ENCODE assay signal across 14 cellular contexts in the genomic region with DNA sequence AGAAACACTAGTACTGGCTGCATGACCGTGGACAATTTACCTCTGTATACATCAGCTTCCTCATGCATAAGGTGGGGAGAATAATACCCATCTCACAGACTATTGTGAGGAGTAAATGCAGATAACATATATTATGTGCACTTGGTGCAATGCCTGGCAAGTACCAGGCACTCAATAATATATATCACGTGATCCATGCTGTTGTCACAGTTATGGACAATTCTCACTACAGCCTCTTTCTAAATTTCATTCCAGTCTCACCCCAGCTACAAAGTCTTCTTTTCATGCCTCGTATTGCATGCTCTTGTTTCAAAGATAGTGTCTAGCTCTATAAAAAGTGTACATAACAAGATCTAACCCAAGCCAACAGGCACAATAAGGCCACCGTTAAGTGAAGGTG.
"Had no signal": no experiment of that assay in that cellular context is flagged by ENCODE, and none has a peak within 500 bp of the region (broad histone marks: within the 10 kb centered on the region; RNA-seq: fewer than 3 reads in every experiment).

No MANE protein-coding gene starts in this region.

- H3K9me3 ChIP-seq: colonic mucosa, gastroesophageal sphincter, mucosa of descending colon, neutrophil, psoas muscle, stomach had no signal

- DNase-seq: effector CD4-positive, alpha-beta T cell; glutamatergic neuron; mammary epithelial cell; naive thymus-derived CD8-positive, alpha-beta T cell; retina; stimulated activated CD4-positive, alpha-beta T cell treated with anti-CD3 and anti-CD28 coated beads, Interleukin-12 subunit alpha, Interleukin-12 subunit beta, amount 100 ng/mL, for 4 hours; stimulated activated naive CD4-positive, alpha-beta T cell; stomach had no signal

- H3K4me3 ChIP-seq: colonic mucosa, gastroesophageal sphincter, mucosa of descending colon, psoas muscle, stomach had no signal

- H3K36me3 ChIP-seq: colonic mucosa, gastroesophageal sphincter, neutrophil, stomach had no signal

- H3K27me3 ChIP-seq: colonic mucosa, gastroesophageal sphincter, neutrophil, stomach had no signal

- ATAC-seq: esophagus mucosa; naive thymus-derived CD8-positive, alpha-beta T cell had no signal

- H3K4me1 ChIP-seq: colonic mucosa, gastroesophageal sphincter, psoas muscle had no signal

- H3K27ac ChIP-seq: colonic mucosa, neutrophil had no signal
